ENCODE assay signal across 19 cellular contexts in genomic region chr11:17280494-17281127, GRCh38. TPM values are rescaled to one million over a fixed set of nuclear protein-coding genes. Genes with fewer than 3 reads are reported as not detected.
A peak's percentile ranks its signal among the peaks of the same experiment; 100 is the strongest.
DNase-seq lines count a peak whose midpoint lies in the region; ATAC-seq, FAIRE-seq and TF ChIP-seq lines count a peak whose summit lies in the region.
"Had no signal": no experiment of that assay in that cellular context is flagged by ENCODE, and none has a peak within 500 bp of the region (broad histone marks: within the 10 kb centered on the region; RNA-seq: fewer than 3 reads in every experiment).

No MANE protein-coding gene starts in this region.

- peaks cover 16% of the 10 kb centered on the region for H3K36me3 Mint-ChIP-seq in stimulated activated naive CD8-positive, alpha-beta T cell treated with anti-CD3 and anti-CD28 coated beads, Interleukin-15, Interleukin-2, amounts not matched to agents 100 ng/mL and 50 ng/mL, for 24 hours (ENCODE audit: low read depth)

- no peak for FAIRE-seq in K562 (lab: Jason Lieb, UNC)
- FAIRE-seq: GM12892 had no signal

- H4K20me1 ChIP-seq in K562 (replicated peaks; ENCODE audit: control insufficient read depth, insufficient read depth, low read length), result no peaks in the 10 kb centered on the region

- no peaks in the 10 kb centered on the region for H3K27me3 Mint-ChIP-seq in stimulated activated naive CD8-positive, alpha-beta T cell treated with anti-CD3 and anti-CD28 coated beads, Interleukin-15, Interleukin-2, amounts not matched to agents 100 ng/mL and 50 ng/mL, for 24 hours

- intact Hi-C loops in K562 (cut with micrococcal nuclease), result no loop called here

- TF ChIP-seq CTCF in NB4 (IDR thresholded peaks at IDR 0.05; ENCODE audit: low read depth, low read length), result no peak
- TF ChIP-seq CTCF in K562 (IDR thresholded peaks at IDR 0.05 in 2 of 3, conservative IDR thresholded peaks at IDR 0.05 in 1 of 3; ENCODE audit: insufficient read depth in 2 of 3, low read depth in 1 of 3, low read length in 3 of 3), result no peak

- WGBS in K562 (ENCODE audit: insufficient coverage, low coverage, missing lambda C conversion rate), result 62% methylated on average over 9 of the region's 9 CpGs

- H3K9me3 Mint-ChIP-seq in stimulated activated naive CD8-positive, alpha-beta T cell treated with anti-CD3 and anti-CD28 coated beads, Interleukin-15, Interleukin-2, amounts not matched to agents 100 ng/mL and 50 ng/mL, for 24 hours, result no peaks in the 10 kb centered on the region
- H3K9me3 Mint-ChIP-seq: HFFc6 had no signal

- no peak for ATAC-seq in stimulated activated naive CD8-positive, alpha-beta T cell treated with anti-CD3 and anti-CD28 coated beads, Interleukin-15, Interleukin-2, amounts not matched to agents 100 U/mL and 50 U/mL, for 24 hours
- ATAC-seq in K562 (no peak), HG03354 (IDR thresholded peaks at IDR 0.05; ENCODE audit: poor library complexity, severe bottlenecking, unreplicated experiment) (no peak)
- ATAC-seq: heart right ventricle had no signal

- CTCF ChIA-PET in K562 (lab: Yijun Ruan, JAX; ENCODE audit: low intra/inter-chr PET ratio), result no interaction called here

- peak; percentile 48; the same call in 1 of the 2 replicates for TF ChIP-seq EP300 in K562 (IDR thresholded peaks at IDR 0.05; ENCODE audit: low read length)

- no peak overlapping the region for H2AFZ ChIP-seq in K562 (ENCODE audit: low read depth, low read length)

- peak overlapping the region; percentile 70 for H3K4me3 Mint-ChIP-seq in stimulated activated naive CD8-positive, alpha-beta T cell treated with anti-CD3 and anti-CD28 coated beads, Interleukin-15, Interleukin-2, amounts not matched to agents 100 ng/mL and 50 ng/mL, for 24 hours
- H3K4me3 Mint-ChIP-seq: HFFc6 had no signal

- H3K4me2 ChIP-seq in K562 (ENCODE audit: insufficient read depth, low read length), result no peak overlapping the region

- H3K79me2 ChIP-seq in K562 (ENCODE audit: control insufficient read depth, insufficient read depth, low read length), result peaks cover 37% of the 10 kb centered on the region

- POLR2A ChIA-PET in K562 (lab: Yijun Ruan, JAX), result interaction anchor here (0.8 to 1.0 kb wide), 2 partner anchors 11 to 18 kb away, joined by 3 read pairs; no protein-coding TSS in a partner anchor

- H3K9me1 ChIP-seq in K562 (ENCODE audit: control insufficient read depth, insufficient read depth, low read length), result no peaks in the 10 kb centered on the region

- H3K4me3 ChIP-seq in NB4 (ENCODE audit: low read depth, low read length) (peak overlapping the region; percentile 86), K562 (no peak overlapping the region)
- H3K4me3 ChIP-seq: ascending aorta, heart right ventricle had no signal

- peak overlapping the region; percentile 82 for H3K27ac Mint-ChIP-seq in stimulated activated naive CD8-positive, alpha-beta T cell treated with anti-CD3 and anti-CD28 coated beads, Interleukin-15, Interleukin-2, amounts not matched to agents 100 ng/mL and 50 ng/mL, for 24 hours
- H3K27ac Mint-ChIP-seq: HFFc6 had no signal

- no peak overlapping the region for H3K27ac ChIP-seq in K562 (ENCODE audit: extremely low read depth, low read depth, low read length)
- H3K27ac ChIP-seq: ascending aorta, heart right ventricle had no signal

- peaks cover 72% of the 10 kb centered on the region for H3K4me1 Mint-ChIP-seq in stimulated activated naive CD8-positive, alpha-beta T cell treated with anti-CD3 and anti-CD28 coated beads, Interleukin-15, Interleukin-2, amounts not matched to agents 100 ng/mL and 50 ng/mL, for 24 hours (ENCODE audit: low read depth)

- no TSS peak for BruUV-seq in K562 (replicated peaks; lab: Mats Ljungman, UMichigan)

- H3K4me1 ChIP-seq in K562 (replicated peaks in 1 of 2; ENCODE audit: control insufficient read depth in 2 of 2, insufficient read depth in 2 of 2, low read length in 2 of 2), result peaks cover 11 to 22% of the 10 kb centered on the region in 2 experiments
- H3K4me1 ChIP-seq: BE2C had no signal

- TF ChIP-seq POLR2A in NB4 (IDR thresholded peaks at IDR 0.05; ENCODE audit: extremely low read depth, insufficient read length), result no peak
- TF ChIP-seq POLR2A in K562 (conservative IDR thresholded peaks at IDR 0.05), result no peak

- H3K27me3 ChIP-seq in K562 (ENCODE audit: control insufficient read depth in 2 of 2, insufficient read depth in 2 of 2, low read length in 2 of 2), result no peaks in the 10 kb centered on the region
- H3K27me3 ChIP-seq: ascending aorta, BE2C, heart right ventricle had no signal

- in situ Hi-C loops in K562 (cut with MboI), result no loop called here

- no peak for TF ChIP-seq RAD21 in K562 (CRISPR knock-in tag; conservative IDR thresholded peaks at IDR 0.05 in 1 of 2, IDR thresholded peaks at IDR 0.05 in 1 of 2)

- no peak overlapping the region for H3K9ac ChIP-seq in K562 (ENCODE audit: insufficient read depth in 1 of 2, low read depth in 2 of 2, low read length in 2 of 2)

- no peak for DNase-seq in stimulated activated naive CD8-positive, alpha-beta T cell treated with anti-CD3 and anti-CD28 coated beads, Interleukin-15, Interleukin-2, amounts not matched to agents 100 U/mL and 50 U/mL, for 24 hours
- DNase-seq in NB4 (ENCODE audit: low read depth) (no peak), K562 (ENCODE audit: extremely low read depth in 1 of 4, low spot score in 3 of 4) (no peak), 8988T (no peak), EL (no peak)
- DNase-seq: activated CD4-positive, CD25-positive, alpha-beta regulatory T cell treated with anti-CD3 and anti-CD28 coated beads, Interleukin-2, amount 50 U/mL, for 72 hours; BE2C; cerebellar nuclear complex; effector memory CD4-positive, alpha-beta T cell; heart right ventricle; HFFc6; NCI-H1436; NCI-H69; stimulated activated CD4-positive, alpha-beta T cell treated with anti-CD3 and anti-CD28 coated beads, Interleukin-4, amount 100 ng/mL, for 24 hours; substantia nigra had no signal

- peaks cover 15% of the 10 kb centered on the region; the same call in 2 of the 3 replicates for H3K36me3 ChIP-seq in K562 (ENCODE audit: control insufficient read depth, insufficient read depth, low read length)
- H3K36me3 ChIP-seq: BE2C had no signal

- no peaks in the 10 kb centered on the region for H3K9me3 ChIP-seq in K562 (replicated peaks; ENCODE audit: control insufficient read depth, insufficient read depth, low read depth, low read length)
- H3K9me3 ChIP-seq: ascending aorta, BE2C, heart right ventricle had no signal

TF ChIP-seq in K562, 482 proteins besides CTCF, POLR2A, EP300 and RAD21 (continues in another document):
- TF ChIP-seq ZNF253 (CRISPR knock-in tag; conservative IDR thresholded peaks at IDR 0.05) (no peak), HNRNPUL1 (IDR thresholded peaks at IDR 0.05; ENCODE audit: low read length) (no peak), ATF7 (IDR thresholded peaks at IDR 0.05) (peak; percentile 63; the same call in 1 of the 2 replicates), SMARCA4 (IDR thresholded peaks at IDR 0.05) (no peak), ATF1 (CRISPR knock-in tag; IDR thresholded peaks at IDR 0.05) (no peak), ATF1 (tag; IDR thresholded peaks at IDR 0.05) (no peak), LCOR (CRISPR knock-in tag; IDR thresholded peaks at IDR 0.05) (no peak), ATF4 (CRISPR knock-in tag; IDR thresholded peaks at IDR 0.05) (peak; percentile 88), NONO (IDR thresholded peaks at IDR 0.05; ENCODE audit: low read depth in 2 of 2, low read length in 1 of 2) (no peak), BCOR (IDR thresholded peaks at IDR 0.05) (no peak), ETV1 (tag; conservative IDR thresholded peaks at IDR 0.05; ENCODE audit: low read depth) (0 out of 2 replicates have a peak, but pooled peaks have one; percentile 19), TAL1 (IDR thresholded peaks at IDR 0.05) (no peak), ZNF143 (CRISPR knock-in tag; IDR thresholded peaks at IDR 0.05) (no peak), SP2 (IDR thresholded peaks at IDR 0.05; ENCODE audit: extremely low read depth, low read depth, low read length, poor library complexity, severe bottlenecking) (no peak), ZBTB26 (CRISPR knock-in tag; IDR thresholded peaks at IDR 0.05) (no peak)

RNA-seq across cellular contexts. Expression of gene NUCB2, which starts 4.1 kb away (rescaled TPM):
- total RNA-seq in K562 (2011; cell fraction: chromatin; rRNA removed; ENCODE audit: low replicate concordance), result 43.4 and 81.9 TPM in 2 replicates
- total RNA-seq in K562 (2011; cell fraction: nucleolus; rRNA removed), result 34.2 and 38.8 TPM in 2 replicates
- 63.2 and 69.8 TPM in 2 replicates for total RNA-seq in K562 (2011; cell fraction: nucleoplasm; rRNA removed)
- total RNA-seq in K562 (2014; rRNA removed) (47.0 and 54.0 TPM in 2 replicates), K562 (2014; rRNA removed; fragmentation: Illumina TruSeq; extraction: Trizol) (67.3 and 81.6 TPM in 2 replicates), K562 (2015; rRNA removed; fragmentation: Illumina TruSeq; extraction: Trizol) (97.3 and 108 TPM in 2 replicates), K562 (2021) (55.6 and 62.0 TPM in 2 replicates)
- polyA plus RNA-seq in K562 (2011; rRNA removed) (72.7 and 92.4 TPM in 2 replicates), K562 (2014; fragmentation: Illumina TruSeq; extraction: Trizol) (66.1 and 84.6 TPM in 2 replicates), K562 (2014; fragmentation: Nextera tagmentation; extraction: Ambion mirVana) (10 to 100 TPM; 89.0 to 95.5 TPM), K562 (2014; rRNA removed) (65.8 and 74.1 TPM in 2 replicates)
- 14.4 and 28.2 TPM in 2 replicates for polyA plus RNA-seq in K562 (2011; cell fraction: cytosol; rRNA removed)
- polyA plus RNA-seq in K562 (2011; cell fraction: nucleus; rRNA removed), result 12.1 and 24.6 TPM in 2 replicates
- polyA plus RNA-seq in K562 (2012), result 82.3 and 211 TPM in 2 replicates
- polyA minus RNA-seq in K562 (2011; rRNA and poly(A)+ RNA removed), result 115 and 117 TPM in 2 replicates
- 26.1 and 26.2 TPM in 2 replicates for polyA minus RNA-seq in K562 (2011; cell fraction: cytosol; rRNA and poly(A)+ RNA removed)
- 15.2 and 25.1 TPM in 2 replicates for polyA minus RNA-seq in K562 (2011; cell fraction: nucleus; rRNA and poly(A)+ RNA removed)
